Comparison of ENCODE assay signal across 1 cellular context in the genomic region with DNA sequence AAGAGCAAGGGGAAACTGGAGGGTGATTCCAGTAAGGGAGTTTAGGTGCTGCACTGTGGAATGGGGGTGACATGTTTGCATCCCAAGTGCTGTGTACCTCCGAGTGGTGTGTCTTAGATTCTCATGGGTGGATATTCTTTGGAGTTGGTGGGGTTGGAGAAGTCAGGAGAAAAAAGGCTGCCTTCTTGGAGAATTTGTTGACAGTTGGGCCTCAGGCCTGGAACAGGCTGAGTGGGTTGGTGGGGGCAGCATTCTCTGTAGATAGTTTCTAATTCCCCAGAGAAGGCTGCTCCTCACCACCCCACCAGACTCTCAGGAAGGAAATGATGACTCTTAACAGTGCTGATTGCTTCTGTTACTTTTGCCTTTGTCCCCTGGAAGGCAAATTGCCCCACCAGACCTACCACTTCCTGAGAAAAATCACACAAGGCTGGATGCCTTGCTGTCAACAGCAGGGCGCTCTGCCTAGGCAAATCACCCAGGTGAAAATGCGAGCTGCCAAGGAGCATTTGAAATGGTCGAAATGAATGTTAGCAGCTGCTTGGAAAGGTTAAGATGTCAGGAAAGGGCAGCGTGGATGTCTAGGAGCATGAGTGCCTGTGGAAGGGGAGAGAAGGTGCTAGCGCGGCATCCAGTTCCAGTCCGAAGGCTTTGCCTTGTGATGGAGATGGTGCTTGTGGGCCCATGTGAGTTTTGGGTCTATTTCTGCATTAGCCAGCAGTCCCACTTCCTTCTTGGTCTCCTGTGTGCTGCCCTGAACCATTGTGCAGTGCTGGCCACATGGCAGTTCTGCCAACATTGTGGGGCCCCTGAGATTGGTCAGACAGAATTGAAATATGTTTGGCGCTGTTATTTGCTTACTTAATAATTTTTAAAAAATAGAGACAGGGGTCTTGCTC.
TF ChIP-seq lines count a peak whose summit lies in the region.

No MANE protein-coding gene starts in this region.

TF ChIP-seq in H1, 55 proteins besides CTCF, POLR2A, EP300 and RAD21:
- TF ChIP-seq SP2 (IDR thresholded peaks at IDR 0.05; ENCODE audit: low read length) (no peak), RNF2 (IDR thresholded peaks at IDR 0.05; ENCODE audit: borderline replicate concordance, low read depth, low read length, missing control alignments, poor library complexity, severe bottlenecking) (no peak)
